Comparison of ENCODE assay signal across 8 cellular contexts in the genomic region with DNA sequence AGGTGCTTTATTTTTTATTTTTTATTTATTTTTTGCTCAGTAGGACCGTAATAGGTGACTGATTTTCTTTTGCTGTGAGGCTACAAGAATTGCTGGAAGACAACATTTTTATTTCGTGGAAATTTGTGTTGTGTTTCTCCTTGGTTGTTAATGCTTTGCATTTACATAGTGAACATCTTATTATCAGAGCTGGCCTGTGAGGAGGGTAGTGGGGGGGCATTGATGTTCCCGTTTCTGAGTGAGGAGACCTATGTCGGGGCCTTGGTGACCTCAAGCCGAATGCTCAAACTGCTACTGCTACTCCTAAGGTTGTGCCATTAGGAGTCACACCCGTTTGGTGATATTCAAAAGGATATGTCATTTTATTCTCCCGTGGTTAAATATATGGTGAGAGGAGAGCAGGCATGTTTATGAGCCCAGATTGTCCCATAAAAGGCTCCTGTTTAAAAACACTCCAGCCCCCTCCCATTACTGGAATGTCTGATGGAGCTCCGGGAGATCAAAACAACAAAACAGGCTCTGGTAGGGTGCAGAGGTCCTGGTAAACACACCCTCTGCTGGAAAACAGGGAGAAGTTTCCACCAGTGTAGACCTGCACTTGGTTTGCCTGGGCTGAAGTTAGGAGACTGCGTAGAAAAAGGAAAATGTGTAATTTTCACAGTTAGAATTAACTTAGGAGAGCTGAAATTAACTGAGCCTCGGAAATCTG. TPM values are rescaled to one million over a fixed set of nuclear protein-coding genes. Genes with fewer than 3 reads are reported as not detected.
DNase-seq lines count a peak whose midpoint lies in the region; ATAC-seq and TF ChIP-seq lines count a peak whose summit lies in the region.
"Had no signal": no experiment of that assay in that cellular context is flagged by ENCODE, and none has a peak within 500 bp of the region (broad histone marks: within the 10 kb centered on the region; RNA-seq: fewer than 3 reads in every experiment).

No MANE protein-coding gene starts in this region.

- no peak overlapping the region for H3K9ac ChIP-seq in HCT116 (ENCODE audit: low read length)
- peak overlapping the region; percentile 6 for H3K9ac ChIP-seq in skeletal muscle satellite cell (ENCODE audit: low read depth, low read length)

- no peak overlapping the region for H3K27ac ChIP-seq in HCT116 (ENCODE audit: low read depth, low read length)
- H3K27ac ChIP-seq in SJCRH30: no peak overlapping the region

- DNase-seq in HCT116 (ENCODE audit: low read depth, low spot score): no peak
- DNase-seq in SJCRH30: peak in 1 of 2 experiments; percentile 25
- peak; percentile 70 for DNase-seq in fibroblast of villous mesenchyme (ENCODE audit: low read depth)
- DNase-seq in nucleus accumbens (lab: John Stamatoyannopoulos, UW): no peak
- no peak for DNase-seq in SIG-M5 treated with dmso at 0.1 percent for 504 hours (lab: John Stamatoyannopoulos, UW; ENCODE audit: unreplicated experiment)

- no peak for TF ChIP-seq POLR2A in HCT116 (IDR thresholded peaks at IDR 0.05; ENCODE audit: borderline replicate concordance, extremely low read depth, insufficient read depth, insufficient read length)

- no TSS peak for BruUV-seq in HCT116 (replicated peaks; lab: Mats Ljungman, UMichigan)

- intact Hi-C loops in HCT116 (cut with micrococcal nuclease): loop anchor here (1.0 to 10.0 kb wide), 9 partner anchors 326 to 2000 kb away; no protein-coding TSS in a partner anchor

- no peaks in the 10 kb centered on the region for H3K36me3 ChIP-seq in HCT116 (ENCODE audit: control insufficient read depth in 1 of 2, insufficient read depth in 2 of 2, low read length in 2 of 2)
- H3K36me3 ChIP-seq in SJCRH30: no peaks in the 10 kb centered on the region
- H3K36me3 ChIP-seq in skeletal muscle satellite cell (ENCODE audit: insufficient read depth, low read length): no peaks in the 10 kb centered on the region

- TF ChIP-seq RAD21 in HCT116 (IDR thresholded peaks at IDR 0.05; ENCODE audit: low read depth): no peak

- H3K9me2 ChIP-seq in HCT116 (ENCODE audit: insufficient read depth): no peaks in the 10 kb centered on the region

- H3K4me1 ChIP-seq in HCT116 (ENCODE audit: control insufficient read depth in 1 of 2, insufficient read depth in 2 of 2, low read length in 2 of 2) (peaks cover 0 to 17% of the 10 kb centered on the region in 2 experiments; a peak in 2 of 4 replicates), SJCRH30 (peaks cover 6% of the 10 kb centered on the region; the same call in 1 of the 2 replicates), skeletal muscle satellite cell (ENCODE audit: control insufficient read depth, insufficient read depth, low read length) (peaks cover 37% of the 10 kb centered on the region)

- CTCF ChIA-PET in HCT116 (lab: Charles Lee): interaction anchor here (0.6 to 3.7 kb wide), 40 partner anchors 17 to 2000 kb away, joined by 3 to 49 read pairs (median 4); no protein-coding TSS in a partner anchor

- H3K9me3 ChIP-seq in HCT116 (ENCODE audit: control insufficient read depth in 1 of 2, insufficient read depth in 1 of 2, low read depth in 1 of 2, low read length in 2 of 2) (no peaks in the 10 kb centered on the region), SJCRH30 (replicated peaks) (no peaks in the 10 kb centered on the region), skeletal muscle satellite cell (replicated peaks; ENCODE audit: low read length) (no peaks in the 10 kb centered on the region)

- H3K4me2 ChIP-seq in HCT116 (ENCODE audit: low read length) (peak overlapping the region; percentile 76), skeletal muscle satellite cell (ENCODE audit: low read length) (peak overlapping the region; percentile 93)

- POLR2A ChIA-PET in HCT116 (lab: Charles Lee): interaction anchor here (1.2 kb wide), 1 partner anchor 528 kb away, joined by 4 read pairs; no protein-coding TSS in a partner anchor

- H3K4me3 ChIP-seq in HCT116 (replicated peaks in 1 of 2; ENCODE audit: low read depth in 1 of 2, low read length in 2 of 2): no peak overlapping the region
- peak overlapping the region; percentile 80 for H3K4me3 ChIP-seq in SJCRH30
- H3K4me3 ChIP-seq in fibroblast of villous mesenchyme (ENCODE audit: low read depth, low read length): peak overlapping the region; percentile 79
- H3K4me3 ChIP-seq in skeletal muscle satellite cell (ENCODE audit: low read length): peak overlapping the region; percentile 15

- no peaks in the 10 kb centered on the region for H3K79me2 ChIP-seq in HCT116 (ENCODE audit: insufficient read depth, low read length)

- TF ChIP-seq CTCF in HCT116 (IDR thresholded peaks at IDR 0.05 in 2 of 3, conservative IDR thresholded peaks at IDR 0.05 in 1 of 3; ENCODE audit: borderline replicate concordance in 1 of 3, insufficient read depth in 1 of 3, low read depth in 2 of 3, low read length in 2 of 3): peak in 1 of 3 experiments; percentile 10; a peak in 1 of 6 replicates
- TF ChIP-seq CTCF in fibroblast of villous mesenchyme (IDR thresholded peaks at IDR 0.05; ENCODE audit: insufficient read depth, low read depth, low read length): no peak

- RAD21 ChIA-PET in HCT116 (lab: Charles Lee; ENCODE audit: low non-redundant PET in 1 of 2, low total read pairs in 2 of 2, uncharacterized antibody in 2 of 2, unreplicated experiment in 2 of 2): interaction anchor here (0.9 to 1.6 kb wide), 9 partner anchors 305 to 2000 kb away, joined by 3 to 5 read pairs (median 3); no protein-coding TSS in a partner anchor

- H2AFZ ChIP-seq in HCT116 (ENCODE audit: low read depth, low read length, poor library complexity, severe bottlenecking): peak overlapping the region; percentile 47

- H3K27me3 ChIP-seq in HCT116 (ENCODE audit: insufficient read depth, low read length) (no peaks in the 10 kb centered on the region), SJCRH30 (no peaks in the 10 kb centered on the region), skeletal muscle satellite cell (ENCODE audit: control insufficient read depth, insufficient read depth, low read length) (peaks cover 22% of the 10 kb centered on the region)

- peak; percentile 43 for ATAC-seq in HCT116
- no peak for ATAC-seq in HG03378 (IDR thresholded peaks at IDR 0.05; ENCODE audit: unreplicated experiment)

- H4K20me1 ChIP-seq in HCT116 (ENCODE audit: insufficient read depth): no peaks in the 10 kb centered on the region

TF ChIP-seq in HCT116, 20 proteins besides CTCF, POLR2A, EP300 and RAD21 (continues in another document):
- TF ChIP-seq ZBTB33 (IDR thresholded peaks at IDR 0.05; ENCODE audit: extremely low read depth, insufficient replicate concordance, low read length) (no peak), FOSL1 (IDR thresholded peaks at IDR 0.05; ENCODE audit: low read depth) (no peak), SRF (IDR thresholded peaks at IDR 0.05; ENCODE audit: low read depth) (no peak), EZH2 (IDR thresholded peaks at IDR 0.05) (no peak), ZNF274 (IDR thresholded peaks at IDR 0.05; ENCODE audit: low read depth, low read length) (no peak), ZFX (IDR thresholded peaks at IDR 0.05) (no peak), YY1 (IDR thresholded peaks at IDR 0.05; ENCODE audit: extremely low read depth, insufficient replicate concordance, low read depth, low read length) (no peak), JUND (IDR thresholded peaks at IDR 0.05) (no peak), ELF1 (IDR thresholded peaks at IDR 0.05; ENCODE audit: borderline replicate concordance, low read depth) (no peak), CBX3 (IDR thresholded peaks at IDR 0.05; ENCODE audit: low read depth) (no peak), SP1 (IDR thresholded peaks at IDR 0.05; ENCODE audit: low read depth) (no peak), SIN3A (IDR thresholded peaks at IDR 0.05; ENCODE audit: low read depth) (no peak), TCF7L2 (IDR thresholded peaks at IDR 0.05; ENCODE audit: borderline replicate concordance, extremely low read depth, insufficient read depth, insufficient read length) (no peak), POLR2AphosphoS5 (IDR thresholded peaks at IDR 0.05; ENCODE audit: low read depth, low read length) (no peak)

RNA-seq across cellular contexts. Expression of gene PDGFRA, which starts 5.6 kb away (rescaled TPM):
- total RNA-seq in HCT116 (2021; ENCODE audit: unreplicated experiment) (0.25 TPM), fibroblast of villous mesenchyme (208 and 295 TPM in 2 replicates)
- polyA plus RNA-seq in HCT116 (2012): not detected in 2 replicates
- 15.0 and 20.7 TPM in 2 replicates for total RNA-seq in SJCRH30 (2014; rRNA removed; shearing (Covaris generic))
- total RNA-seq in skeletal muscle satellite cell (2012; rRNA removed): 143 and 180 TPM in 2 replicates
- total RNA-seq: activated T-helper 2 cell treated with anti-CD3 and anti-CD28 coated beads, Interferon-gamma antibody, Interleukin-2, Interleukin-4, amounts not matched to agents 10 μg/mL and 5 μg/mL and 100 μg/mL, durations not matched to agents 14 hours and 24 hours and 36 hours had no signal

Comparison
In these comparisons a context has a peak if more than half of its experiments do, and no peak if none do; other contexts are left out.
1. H3K4me3 ChIP-seq: peak in SJCRH30 (single experiment), fibroblast of villous mesenchyme (single experiment) and skeletal muscle satellite cell (single experiment); none in HCT116 (0 of 2).
2. RNA of gene PDGFRA, which starts 5.6 kb away (total RNA-seq): 208 to 295 TPM in fibroblast of villous mesenchyme and 15.0 to 20.7 TPM in SJCRH30; 0.25 TPM in HCT116 (single experiment); every median in the first group is over 10 times any median in the second.